ENCODE assay signal across 26 cellular contexts in genomic region chr5:88748670-88749069, GRCh38.
"Had no signal": no experiment of that assay in that cellular context is flagged by ENCODE, and none has a peak within 500 bp of the region (broad histone marks: within the 10 kb centered on the region; RNA-seq: fewer than 3 reads in every experiment).

No MANE protein-coding gene starts in this region.

- ATAC-seq: activated CD8-positive, alpha-beta T cell treated with anti-CD3 and anti-CD28 coated beads, Interleukin-2, amount 10 ng/mL, durations not matched to agents 7 days and 5 days; activated naive CD4-positive, alpha-beta T cell treated with anti-CD3 and anti-CD28 coated beads, Interleukin-2, amount 50 U/mL, for 72 hours; activated T-cell treated with anti-CD3 and anti-CD28 coated beads, Interleukin-2, amount 50 U/mL, for 72 hours; left colon; mucosa of descending colon; naive thymus-derived CD8-positive, alpha-beta T cell; WTC11 had no signal

- H3K36me3 ChIP-seq: neutrophil had no signal

- H3K27ac ChIP-seq: coronary artery, neutrophil, right atrium auricular region, skin epidermis, tibial nerve had no signal

- DNase-seq: activated CD4-positive, alpha-beta T cell treated with anti-CD3 and anti-CD28 coated beads, Interleukin-2, amount 10 ng/mL, durations not matched to agents 24 days and 14 days; activated CD8-positive, alpha-beta memory T cell treated with anti-CD3 and anti-CD28 coated beads, Interleukin-2, amount 50 U/mL, for 48 hours; activated CD8-positive, alpha-beta T cell treated with anti-CD3 and anti-CD28 coated beads, Interleukin-2, amount 10 ng/mL, durations not matched to agents 7 days and 5 days; activated gamma-delta T cell; activated T-cell treated with anti-CD3 and anti-CD28 coated beads, Interleukin-2, amount 50 U/mL, for 72 hours; amniotic stem cell; effector CD4-positive, alpha-beta T cell; foreskin fibroblast; immature natural killer cell; left colon; mammary epithelial cell; mucosa of descending colon; naive thymus-derived CD8-positive, alpha-beta T cell; posterior cingulate gyrus; stimulated activated CD4-positive, alpha-beta T cell treated with anti-CD3 and anti-CD28 coated beads, Interleukin-15, amount 100 ng/mL, for 24 hours; stimulated activated CD4-positive, alpha-beta T cell treated with anti-CD3 and anti-CD28 coated beads, Interleukin-4, amount 100 ng/mL, for 1 hour; stimulated activated naive CD4-positive, alpha-beta T cell treated with Interleukin-2 at 50 U/mL for 16 hours; substantia nigra; T-helper 2 cell had no signal

- H3K27me3 ChIP-seq: neutrophil, right atrium auricular region, tibial nerve had no signal

- H3K4me3 ChIP-seq: coronary artery, mucosa of descending colon, right atrium auricular region, skin epidermis, tibial nerve had no signal

- H3K9me3 ChIP-seq: mucosa of descending colon, neutrophil, right atrium auricular region, tibial nerve had no signal
